Comparison of ENCODE assay signal across 9 cellular contexts in the genomic region with DNA sequence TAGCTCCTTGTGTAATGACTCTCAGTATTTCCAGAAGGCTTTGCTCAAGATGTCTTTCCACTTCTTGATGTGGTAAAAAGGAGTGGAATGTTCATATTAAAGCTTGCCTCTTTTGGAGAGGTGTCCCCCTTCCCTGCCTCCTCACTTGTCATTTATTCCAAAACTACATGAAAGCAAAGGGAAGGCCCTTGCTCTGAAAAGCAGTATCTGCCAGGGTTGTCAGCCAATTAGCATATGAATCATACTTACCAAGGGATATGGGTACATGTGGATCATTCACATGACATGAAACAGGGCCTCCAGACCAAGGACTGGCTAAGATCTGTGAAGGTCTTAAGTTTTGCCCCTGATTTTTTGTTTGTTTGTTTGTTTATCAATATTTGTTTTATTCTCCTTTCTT. TPM values are rescaled to one million over a fixed set of nuclear protein-coding genes. Genes with fewer than 3 reads are reported as not detected.
DNase-seq lines count a peak whose midpoint lies in the region; ATAC-seq and TF ChIP-seq lines count a peak whose summit lies in the region.
"Had no signal": no experiment of that assay in that cellular context is flagged by ENCODE, and none has a peak within 500 bp of the region (broad histone marks: within the 10 kb centered on the region; RNA-seq: fewer than 3 reads in every experiment).

No MANE protein-coding gene starts in this region.

- in situ Hi-C loops in brain microvascular endothelial cell (cut with HindIII; ENCODE audit: low pct_ligation_motif_present, low sequenced_read_pairs) = no loop called here

- no peak overlapping the region for H3K4me3 ChIP-seq in brain microvascular endothelial cell (ENCODE audit: low read depth, low read length)
- H3K4me3 ChIP-seq: uterus had no signal

- H3K27ac Mint-ChIP-seq in CD14-positive monocyte = peak overlapping the region; percentile 45 to 92 (median 71)

- no peak for DNase-seq in CD14-positive monocyte (ENCODE audit: low spot score)
- peak; percentile 34 for DNase-seq in HPDE6-E6E7 (ENCODE audit: extremely low spot score)
- DNase-seq in brain microvascular endothelial cell = peak; percentile 39
- peak; percentile 49 for DNase-seq in myocyte (ENCODE audit: low read depth)
- no peak for DNase-seq in NCI-H2081 (lab: John Stamatoyannopoulos, UW)
- no peak for DNase-seq in NK-92 (lab: John Stamatoyannopoulos, UW; ENCODE audit: unreplicated experiment)
- no peak for DNase-seq in UCSD-AML1 (lab: John Stamatoyannopoulos, UW; ENCODE audit: unreplicated experiment)
- DNase-seq: uterus had no signal

- H3K36me3 Mint-ChIP-seq in CD14-positive monocyte = peaks cover 2 to 10% of the 10 kb centered on the region in 2 donors

- ATAC-seq in GM18907 (IDR thresholded peaks at IDR 0.05; ENCODE audit: unreplicated experiment) = no peak

- no peak for TF ChIP-seq CTCF in CD14-positive monocyte (IDR thresholded peaks at IDR 0.05)
- no peak for TF ChIP-seq CTCF in brain microvascular endothelial cell (IDR thresholded peaks at IDR 0.05; ENCODE audit: low read depth, low read length, missing control alignments)

- intact Hi-C loops in CD14-positive monocyte (cut with micrococcal nuclease) = no loop called here

- peaks cover 0 to 9% (median 5%) of the 10 kb centered on the region in 7 donors for H3K9me3 Mint-ChIP-seq in CD14-positive monocyte

- H3K4me3 Mint-ChIP-seq in CD14-positive monocyte = no peak overlapping the region

- no peaks in the 10 kb centered on the region for H3K27me3 ChIP-seq in brain microvascular endothelial cell (replicated peaks)
- H3K27me3 ChIP-seq: uterus had no signal

- H3K27me3 Mint-ChIP-seq in CD14-positive monocyte (ENCODE audit: low read depth in 3 of 3) = peaks cover 0 to 1% (median 0%) of the 10 kb centered on the region in 3 donors

- H3K4me1 Mint-ChIP-seq in CD14-positive monocyte = peaks cover 47% of the 10 kb centered on the region

- H3K36me3 ChIP-seq in brain microvascular endothelial cell (replicated peaks) = no peaks in the 10 kb centered on the region
- H3K36me3 ChIP-seq: uterus had no signal

- H3K27ac ChIP-seq in brain microvascular endothelial cell = no peak overlapping the region
- H3K27ac ChIP-seq: uterus had no signal

RNA-seq across cellular contexts. Expression of a gene that starts 31.3 kb away (rescaled TPM):
- polyA plus RNA-seq in CD14-positive monocyte = 10 to 100 TPM; 64.7 to 95.7 TPM
- 18.1 and 28.5 TPM in 2 replicates for total RNA-seq in myocyte
- polyA plus RNA-seq in myocyte (2012) = 110 TPM

RNA-seq across cellular contexts. Expression of a gene that starts 56.3 kb away (rescaled TPM):
- polyA plus RNA-seq in CD14-positive monocyte = 10 to 100 TPM in 1 of 2 donors, 1 to 10 TPM in 1; 9.4 to 15.1 TPM
- 9.7 and 13.6 TPM in 2 replicates for total RNA-seq in myocyte
- 6.4 TPM for polyA plus RNA-seq in myocyte (2012)

Comparison
In these comparisons a context has a peak if more than half of its experiments do, and no peak if none do; other contexts are left out.
1. DNase-seq: peak in HPDE6-E6E7 (single experiment), brain microvascular endothelial cell (single experiment) and myocyte (single experiment); none in CD14-positive monocyte (single experiment), NCI-H2081 (0 of 2), NK-92 (single experiment) and UCSD-AML1 (single experiment).